Comparison of ENCODE assay signal across 18 cellular contexts in genomic region chr11:73361953-73362776, GRCh38. TPM values are rescaled to one million over a fixed set of nuclear protein-coding genes. Genes with fewer than 3 reads are reported as not detected.
A peak's percentile ranks its signal among the peaks of the same experiment; 100 is the strongest.
DNase-seq lines count a peak whose midpoint lies in the region; ATAC-seq and TF ChIP-seq lines count a peak whose summit lies in the region.
"Had no signal": no experiment of that assay in that cellular context is flagged by ENCODE, and none has a peak within 500 bp of the region (broad histone marks: within the 10 kb centered on the region; RNA-seq: fewer than 3 reads in every experiment).

No MANE protein-coding gene starts in this region.

- no peak for ATAC-seq in memory B cell (ENCODE audit: low read depth)
- ATAC-seq: activated CD8-positive, alpha-beta T cell treated with anti-CD3 and anti-CD28 coated beads, Interleukin-2, amount 10 ng/mL, durations not matched to agents 7 days and 5 days; activated T-helper 17 cell treated with anti-CD3 and anti-CD28 coated beads, Interleukin-2, amount 50 U/mL, for 72 hours had no signal

- H3K9me3 Mint-ChIP-seq in memory B cell, result no peaks in the 10 kb centered on the region
- H3K9me3 Mint-ChIP-seq: activated T-helper 17 cell treated with anti-CD3 and anti-CD28 coated beads, Interleukin-2, amount 50 U/mL, for 72 hours; naive B cell had no signal

- 0 out of 2 replicates have a peak, but pooled peaks cover 4% of the 10 kb centered on the region for H3K4me1 ChIP-seq in HUES6 (ENCODE audit: control insufficient read depth, insufficient read depth, low read length)
- peaks cover 33% of the 10 kb centered on the region for H3K4me1 ChIP-seq in left ventricle myocardium inferior
- H3K4me1 ChIP-seq: SJSA1 had no signal

- H3K36me3 Mint-ChIP-seq in memory B cell, result no peaks in the 10 kb centered on the region
- H3K36me3 Mint-ChIP-seq: naive B cell had no signal

- peaks cover 7% of the 10 kb centered on the region for H3K27me3 ChIP-seq in HUES6 (ENCODE audit: control insufficient read depth, insufficient read depth, low read length)
- no peaks in the 10 kb centered on the region for H3K27me3 ChIP-seq in left ventricle myocardium inferior (ENCODE audit: low read depth)
- H3K27me3 ChIP-seq: SJSA1 had no signal

- peaks cover 30% of the 10 kb centered on the region; the same call in 1 of the 2 replicates for H3K36me3 ChIP-seq in HUES6 (ENCODE audit: control insufficient read depth, insufficient read depth, low read length)
- peaks cover 93% of the 10 kb centered on the region for H3K36me3 ChIP-seq in left ventricle myocardium inferior

- intact Hi-C loops in left ventricle myocardium inferior (cut with micrococcal nuclease), result no loop called here

- H3K4me3 ChIP-seq in HUES6 (ENCODE audit: low read depth, low read length) (peak overlapping the region; percentile 45), left ventricle myocardium inferior (no peak overlapping the region)
- H3K4me3 ChIP-seq: SJSA1, thoracic aorta had no signal

- H3K4me1 Mint-ChIP-seq in memory B cell, result peaks cover 28% of the 10 kb centered on the region

- TF ChIP-seq CTCF in left ventricle myocardium inferior (IDR thresholded peaks at IDR 0.05; ENCODE audit: borderline replicate concordance), result no peak

- H3K27ac ChIP-seq in HUES6 (ENCODE audit: low read depth, low read length) (no peak overlapping the region), cingulate gyrus (ENCODE audit: low read depth, low read length) (peak overlapping the region; percentile 54), left ventricle myocardium inferior (replicated peaks) (no peak overlapping the region)
- H3K27ac ChIP-seq: epithelial cell of prostate, SJSA1 had no signal

- no peaks in the 10 kb centered on the region for H3K9me3 ChIP-seq in HUES6 (ENCODE audit: control insufficient read depth, insufficient read depth, low read depth, low read length)
- H3K9me3 ChIP-seq in left ventricle myocardium inferior (replicated peaks), result no peaks in the 10 kb centered on the region
- H3K9me3 ChIP-seq: SJSA1, thoracic aorta had no signal

- H3K4me3 Mint-ChIP-seq in memory B cell, result no peak overlapping the region
- H3K4me3 Mint-ChIP-seq: activated CD8-positive, alpha-beta T cell treated with anti-CD3 and anti-CD28 coated beads, Interleukin-2, amount 10 ng/mL, durations not matched to agents 7 days and 5 days; activated T-helper 17 cell treated with anti-CD3 and anti-CD28 coated beads, Interleukin-2, amount 50 U/mL, for 72 hours; naive B cell had no signal

- peak overlapping the region; percentile 49 for H3K27ac Mint-ChIP-seq in memory B cell
- H3K27ac Mint-ChIP-seq: activated T-helper 17 cell treated with anti-CD3 and anti-CD28 coated beads, Interleukin-2, amount 50 U/mL, for 72 hours had no signal

- no peaks in the 10 kb centered on the region for H3K27me3 Mint-ChIP-seq in memory B cell
- H3K27me3 Mint-ChIP-seq: activated T-helper 17 cell treated with anti-CD3 and anti-CD28 coated beads, Interleukin-2, amount 50 U/mL, for 72 hours; naive B cell had no signal

- H3K9ac ChIP-seq in HUES6 (ENCODE audit: low read length), result no peak overlapping the region

- DNase-seq in AG20443 (ENCODE audit: low spot score) (peak; percentile 39), memory B cell (ENCODE audit: low spot score in 2 of 2) (no peak), MV-4-11 (lab: John Stamatoyannopoulos, UW) (no peak), left ventricle myocardium inferior (no peak), HuH-7.5 (ENCODE audit: low spot score) (no peak)
- DNase-seq in activated CD4-positive, CD25-positive, alpha-beta regulatory T cell (lab: John Stamatoyannopoulos, UW), result no peak
- DNase-seq: activated CD8-positive, alpha-beta T cell treated with anti-CD3 and anti-CD28 coated beads, Interleukin-2, amount 10 ng/mL, durations not matched to agents 7 days and 5 days; amniotic stem cell; cerebellar nuclear complex; naive B cell; NCI-H1048; stimulated activated CD4-positive, alpha-beta T cell treated with anti-CD3 and anti-CD28 coated beads, Interleukin-15, amount 100 ng/mL, for 24 hours had no signal

RNA-seq across cellular contexts. Expression of gene RELT, which starts 14.0 kb away (rescaled TPM):
- total RNA-seq in left ventricle myocardium inferior, result 1.6 TPM

RNA-seq across cellular contexts. Expression of gene ARHGEF17, which starts 54.1 kb away (rescaled TPM):
- 53.1 TPM for total RNA-seq in left ventricle myocardium inferior
